Comparison of ENCODE assay signal across 17 cellular contexts in the genomic region with DNA sequence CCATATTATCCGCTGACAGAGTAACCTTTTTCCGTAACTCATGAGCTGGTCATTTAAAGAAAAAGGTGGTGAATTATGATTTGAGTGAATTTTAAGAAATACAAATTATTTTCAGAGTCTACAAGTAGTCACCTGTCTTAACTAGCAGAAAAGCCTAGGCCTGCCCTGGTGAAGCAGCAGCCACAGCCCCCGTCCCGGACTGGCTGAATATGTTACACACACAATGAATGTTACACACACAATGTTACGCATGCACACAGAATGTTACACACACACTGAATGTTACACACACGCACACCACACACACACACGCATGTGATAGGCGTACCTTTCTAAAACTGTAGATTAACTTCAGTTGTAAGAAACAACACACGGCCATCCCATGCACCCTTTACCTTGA.
DNase-seq lines count a peak whose midpoint lies in the region; ATAC-seq and TF ChIP-seq lines count a peak whose summit lies in the region.
"Had no signal": no experiment of that assay in that cellular context is flagged by ENCODE, and none has a peak within 500 bp of the region (broad histone marks: within the 10 kb centered on the region; RNA-seq: fewer than 3 reads in every experiment).

No MANE protein-coding gene starts in this region.

- H3K4me1 ChIP-seq in heart left ventricle (peaks cover 9 to 100% (median 81%) of the 10 kb centered on the region in 12 donors), heart right ventricle (peaks cover 54 to 100% (median 85%) of the 10 kb centered on the region in 9 donors), mesenchymal stem cell (ENCODE audit: control insufficient read depth, insufficient read depth, low read depth, low read length) (peaks cover 59% of the 10 kb centered on the region), smooth muscle cell (ENCODE audit: low read depth) (peaks cover 8% of the 10 kb centered on the region)

- no peak overlapping the region for H3K14ac ChIP-seq in mesenchymal stem cell (ENCODE audit: low read length in 2 of 2)

- H3K4me2 ChIP-seq in mesenchymal stem cell (ENCODE audit: low read length, poor library complexity, severe bottlenecking) (no peak overlapping the region), smooth muscle cell (no peak overlapping the region)
- H3K4me2 ChIP-seq: PC-9 had no signal

- ATAC-seq in heart left ventricle (no peak), heart right ventricle (no peak)
- no peak for ATAC-seq in stimulated activated memory B cell treated with anti-CD40 and anti-IgM and Interleukin-4, amounts not matched to agents 10 μg/mL and 1 μg/mL and 100 μg/mL, for 72 hours
- ATAC-seq: HCT116, K562 had no signal

- H3K27ac ChIP-seq in heart left ventricle (peak overlapping the region in 7 of 12 donors; percentile 38 to 78 (median 65)), heart right ventricle (peak overlapping the region in 4 of 10 donors; percentile 57 to 82 (median 74)), RWPE1 (peak overlapping the region; percentile 86), mesenchymal stem cell (ENCODE audit: low read length, poor library complexity, severe bottlenecking) (no peak overlapping the region), smooth muscle cell (ENCODE audit: low read depth) (peak overlapping the region; percentile 98)
- H3K27ac ChIP-seq: PC-9 had no signal

- peak overlapping the region; percentile 5 for H4K8ac ChIP-seq in mesenchymal stem cell (ENCODE audit: low read length)

- peak overlapping the region; percentile 28 for H4K91ac ChIP-seq in mesenchymal stem cell (ENCODE audit: low read length)

- no peak overlapping the region for H3K9ac ChIP-seq in mesenchymal stem cell (ENCODE audit: low read length)
- no peak overlapping the region for H3K9ac ChIP-seq in smooth muscle cell (ENCODE audit: low read depth)

- peaks cover 78% of the 10 kb centered on the region for H3K79me2 ChIP-seq in smooth muscle cell (ENCODE audit: low read depth)

- DNase-seq in heart left ventricle = no peak
- DNase-seq in heart right ventricle = no peak
- DNase-seq in RWPE1 (ENCODE audit: low spot score) = no peak
- DNase-seq in mesenchymal stem cell = no peak
- DNase-seq in smooth muscle cell (lab: John Stamatoyannopoulos, UW; ENCODE audit: unreplicated experiment) = no peak
- no peak for DNase-seq in MG63
- no peak for DNase-seq in islet precursor cell
- DNase-seq: C1 segment of cervical spinal cord, NCI-H1048, NCI-H2107, NCI-H345, NCI-H526 treated with DMSO at 0.1 percent for 48 hours, PC-9, SHP77 had no signal

- no peak overlapping the region for H3K4ac ChIP-seq in mesenchymal stem cell (ENCODE audit: low read depth in 1 of 2, low read length in 2 of 2)

- H3K4me3 ChIP-seq in heart left ventricle = no peak overlapping the region
- H3K4me3 ChIP-seq in heart right ventricle = no peak overlapping the region
- H3K4me3 ChIP-seq in mesenchymal stem cell (ENCODE audit: insufficient read depth in 1 of 2, low read depth in 1 of 2, low read length in 2 of 2) = no peak overlapping the region
- H3K4me3 ChIP-seq in smooth muscle cell = no peak overlapping the region
- H3K4me3 ChIP-seq in MG63 = no peak overlapping the region
- H3K4me3 ChIP-seq: K562, PC-9 had no signal

- H4K20me1 ChIP-seq in smooth muscle cell (ENCODE audit: low read depth) = peaks cover 61% of the 10 kb centered on the region

- no peaks in the 10 kb centered on the region for H3K9me3 ChIP-seq in heart left ventricle
- no peaks in the 10 kb centered on the region for H3K9me3 ChIP-seq in heart right ventricle
- H3K9me3 ChIP-seq in mesenchymal stem cell (ENCODE audit: control insufficient read depth, low read length) = no peaks in the 10 kb centered on the region
- no peaks in the 10 kb centered on the region for H3K9me3 ChIP-seq in smooth muscle cell (replicated peaks; ENCODE audit: low read depth)
- H3K9me3 ChIP-seq in MG63 = no peaks in the 10 kb centered on the region

- CTCF ChIA-PET in RWPE1 (lab: Yijun Ruan, JAX) = no interaction called here

- H3K18ac ChIP-seq in mesenchymal stem cell (ENCODE audit: low read depth in 1 of 2, low read length in 2 of 2) = no peak overlapping the region

- H3K23ac ChIP-seq in mesenchymal stem cell (ENCODE audit: low read length in 2 of 2) = no peak overlapping the region

- no peak overlapping the region for H2BK5ac ChIP-seq in mesenchymal stem cell (ENCODE audit: low read depth, low read length, poor library complexity, severe bottlenecking)

- H2BK15ac ChIP-seq in mesenchymal stem cell (ENCODE audit: low read depth, poor library complexity, severe bottlenecking) = no peak overlapping the region

- intact Hi-C loops in heart left ventricle (cut with DNase I) = loop anchor here in 7 of 10 donors (5.0 to 10.0 kb wide), 5 partner anchors 36 to 181 kb away; a partner anchor contains a TSS
- intact Hi-C loops in heart right ventricle (cut with DNase I) = loop anchor here in 6 of 10 donors (5.0 to 10.0 kb wide), 3 partner anchors 69 to 79 kb away; a partner anchor contains a TSS

- peaks cover 44% of the 10 kb centered on the region for H3F3A ChIP-seq in smooth muscle cell (ENCODE audit: low read depth)

- no peak overlapping the region for H2BK120ac ChIP-seq in mesenchymal stem cell (ENCODE audit: low read depth, low read length)

- no peak overlapping the region for H2AK5ac ChIP-seq in mesenchymal stem cell (ENCODE audit: low read length, severe bottlenecking)

- TF ChIP-seq POLR2A in heart left ventricle (IDR thresholded peaks at IDR 0.05) = no peak

- H3K27me3 Mint-ChIP-seq in stimulated activated memory B cell treated with anti-CD40 and anti-IgM and Interleukin-4, amounts not matched to agents 10 μg/mL and 1 μg/mL and 100 μg/mL, for 72 hours = no peaks in the 10 kb centered on the region

- no peaks in the 10 kb centered on the region for H3K4me1 Mint-ChIP-seq in stimulated activated memory B cell treated with anti-CD40 and anti-IgM and Interleukin-4, amounts not matched to agents 10 μg/mL and 1 μg/mL and 100 μg/mL, for 72 hours

- H3K36me3 ChIP-seq in heart left ventricle (peaks cover 0 to 52% (median 30%) of the 10 kb centered on the region in 9 donors), heart right ventricle (peaks cover 0 to 58% (median 3%) of the 10 kb centered on the region in 9 donors), mesenchymal stem cell (ENCODE audit: control insufficient read depth in 1 of 2, insufficient read depth in 2 of 2, low read depth in 1 of 2, low read length in 2 of 2) (peaks cover 59 to 68% of the 10 kb centered on the region in 2 experiments), smooth muscle cell (ENCODE audit: low read depth) (no peaks in the 10 kb centered on the region), MG63 (peaks cover 5% of the 10 kb centered on the region; the same call in 1 of the 2 replicates)

- no peaks in the 10 kb centered on the region for H3K27me3 ChIP-seq in heart left ventricle
- no peaks in the 10 kb centered on the region for H3K27me3 ChIP-seq in heart right ventricle
- no peaks in the 10 kb centered on the region for H3K27me3 ChIP-seq in mesenchymal stem cell (ENCODE audit: control insufficient read depth in 1 of 2, insufficient read depth in 1 of 2, low read length in 2 of 2)
- H3K27me3 ChIP-seq in smooth muscle cell (ENCODE audit: low read depth) = no peaks in the 10 kb centered on the region
- no peaks in the 10 kb centered on the region for H3K27me3 ChIP-seq in MG63

- TF ChIP-seq CTCF in heart left ventricle (IDR thresholded peaks at IDR 0.05) (no peak), heart right ventricle (IDR thresholded peaks at IDR 0.05) (no peak), RWPE1 (conservative IDR thresholded peaks at IDR 0.05; ENCODE audit: low read depth) (no peak), smooth muscle cell (IDR thresholded peaks at IDR 0.05; ENCODE audit: borderline replicate concordance, insufficient read depth, poor library complexity, severe bottlenecking) (no peak)

- no peak overlapping the region for H3K27ac Mint-ChIP-seq in stimulated activated memory B cell treated with anti-CD40 and anti-IgM and Interleukin-4, amounts not matched to agents 10 μg/mL and 1 μg/mL and 100 μg/mL, for 72 hours

- no peaks in the 10 kb centered on the region for H3K9me3 Mint-ChIP-seq in stimulated activated memory B cell treated with anti-CD40 and anti-IgM and Interleukin-4, amounts not matched to agents 10 μg/mL and 1 μg/mL and 100 μg/mL, for 72 hours

- 92 to 96% (median 95%) methylated on average over 9 of the region's 9 CpGs for WGBS in heart left ventricle, 4 donors
- 96 to 99% methylated on average over 9 of the region's 9 CpGs for WGBS in heart right ventricle, 2 donors
- 96% methylated on average over 7 of the region's 9 CpGs for WGBS in mesenchymal stem cell
- WGBS in smooth muscle cell (ENCODE audit: low lambda C conversion rate) = 98% methylated on average over 9 of the region's 9 CpGs

- POLR2A ChIA-PET in RWPE1 (lab: Yijun Ruan, JAX; ENCODE audit: low non-redundant PET) = no interaction called here

- peaks cover 23% of the 10 kb centered on the region for H3K79me1 ChIP-seq in mesenchymal stem cell (replicated peaks; ENCODE audit: low read length, poor library complexity, severe bottlenecking)

- no peak overlapping the region for H2BK12ac ChIP-seq in mesenchymal stem cell (ENCODE audit: low read length in 2 of 2)

- H2AFZ ChIP-seq in mesenchymal stem cell (ENCODE audit: low read depth, low read length) (no peak overlapping the region), smooth muscle cell (ENCODE audit: low read depth) (no peak overlapping the region)
- H2AFZ ChIP-seq: PC-9 had no signal

- no peak overlapping the region for H3K4me3 Mint-ChIP-seq in stimulated activated memory B cell treated with anti-CD40 and anti-IgM and Interleukin-4, amounts not matched to agents 10 μg/mL and 1 μg/mL and 100 μg/mL, for 72 hours

- H3K36me3 Mint-ChIP-seq in stimulated activated memory B cell treated with anti-CD40 and anti-IgM and Interleukin-4, amounts not matched to agents 10 μg/mL and 1 μg/mL and 100 μg/mL, for 72 hours = peaks cover 16% of the 10 kb centered on the region
